In the genomic region with DNA sequence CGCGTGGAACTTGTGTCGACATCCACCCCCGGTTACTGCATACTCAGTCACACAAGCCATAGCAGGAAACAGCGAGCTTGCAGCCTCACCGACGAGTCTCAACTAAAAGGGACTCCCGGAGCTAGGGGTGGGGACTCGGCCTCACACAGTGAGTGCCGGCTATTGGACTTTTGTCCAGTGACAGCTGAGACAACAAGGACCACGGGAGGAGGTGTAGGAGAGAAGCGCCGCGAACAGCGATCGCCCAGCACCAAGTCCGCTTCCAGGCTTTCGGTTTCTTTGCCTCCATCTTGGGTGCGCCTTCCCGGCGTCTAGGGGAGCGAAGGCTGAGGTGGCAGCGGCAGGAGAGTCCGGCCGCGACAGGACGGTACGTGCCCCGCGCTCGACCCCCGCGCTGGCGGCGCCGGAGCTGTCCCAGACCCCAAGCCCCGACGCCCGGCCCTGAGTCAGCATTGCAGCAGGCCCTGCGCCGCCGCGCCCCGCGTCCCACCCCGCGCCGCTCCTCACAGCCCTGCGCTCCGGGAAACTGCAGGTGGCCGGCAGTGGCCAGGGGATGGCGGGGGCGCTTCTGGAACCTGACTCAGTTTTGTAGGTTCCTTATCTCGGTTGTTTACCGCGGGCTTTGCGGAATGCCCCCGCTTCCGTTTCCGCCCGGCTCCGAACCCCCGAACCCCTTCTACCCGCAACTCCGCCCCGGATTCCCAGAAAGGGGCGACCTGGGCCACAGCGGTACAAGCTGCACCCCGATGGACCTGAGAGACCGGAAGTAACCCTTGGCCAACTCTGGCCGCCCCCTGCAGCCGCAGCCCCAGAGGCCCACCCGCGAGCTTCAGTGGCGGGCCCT, we compare ENCODE assay signal across 1 cellular context.
TF ChIP-seq lines count a peak whose summit lies in the region.

A gene (plus strand): TSS at position 50 of the 844 bp plus-strand sequence. CDS start 13,702 bp downstream, outside the sequence.

TF ChIP-seq in HEK293, 187 proteins besides CTCF, POLR2A, EP300 and RAD21 (continued from another document):
- TF ChIP-seq, protein P1, sequence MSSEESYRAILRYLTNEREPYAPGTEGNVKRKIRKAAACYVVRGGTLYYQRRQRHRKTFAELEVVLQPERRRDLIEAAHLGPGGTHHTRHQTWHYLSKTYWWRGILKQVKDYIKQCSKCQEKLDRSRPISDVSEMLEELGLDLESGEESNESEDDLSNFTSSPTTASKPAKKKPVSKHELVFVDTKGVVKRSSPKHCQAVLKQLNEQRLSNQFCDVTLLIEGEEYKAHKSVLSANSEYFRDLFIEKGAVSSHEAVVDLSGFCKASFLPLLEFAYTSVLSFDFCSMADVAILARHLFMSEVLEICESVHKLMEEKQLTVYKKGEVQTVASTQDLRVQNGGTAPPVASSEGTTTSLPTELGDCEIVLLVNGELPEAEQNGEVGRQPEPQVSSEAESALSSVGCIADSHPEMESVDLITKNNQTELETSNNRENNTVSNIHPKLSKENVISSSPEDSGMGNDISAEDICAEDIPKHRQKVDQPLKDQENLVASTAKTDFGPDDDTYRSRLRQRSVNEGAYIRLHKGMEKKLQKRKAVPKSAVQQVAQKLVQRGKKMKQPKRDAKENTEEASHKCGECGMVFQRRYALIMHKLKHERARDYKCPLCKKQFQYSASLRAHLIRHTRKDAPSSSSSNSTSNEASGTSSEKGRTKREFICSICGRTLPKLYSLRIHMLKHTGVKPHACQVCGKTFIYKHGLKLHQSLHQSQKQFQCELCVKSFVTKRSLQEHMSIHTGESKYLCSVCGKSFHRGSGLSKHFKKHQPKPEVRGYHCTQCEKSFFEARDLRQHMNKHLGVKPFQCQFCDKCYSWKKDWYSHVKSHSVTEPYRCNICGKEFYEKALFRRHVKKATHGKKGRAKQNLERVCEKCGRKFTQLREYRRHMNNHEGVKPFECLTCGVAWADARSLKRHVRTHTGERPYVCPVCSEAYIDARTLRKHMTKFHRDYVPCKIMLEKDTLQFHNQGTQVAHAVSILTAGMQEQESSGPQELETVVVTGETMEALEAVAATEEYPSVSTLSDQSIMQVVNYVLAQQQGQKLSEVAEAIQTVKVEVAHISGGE (tag by site-specific recombination; conservative IDR thresholded peaks at IDR 0.05; ENCODE audit: low read depth): peak; percentile 67
- TF ChIP-seq ZSCAN30 (tag by site-specific recombination; IDR thresholded peaks at IDR 0.05) (no peak), ZBTB8A (tag by site-specific recombination; IDR thresholded peaks at IDR 0.05) (peak; percentile 69), ZNF2 (tag by site-specific recombination; IDR thresholded peaks at IDR 0.05) (peak; percentile 42; the same call in 1 of the 2 replicates), ZBTB48 (tag by site-specific recombination; IDR thresholded peaks at IDR 0.05) (peak; percentile 74; the same call in 1 of the 2 replicates), HOXD13 (CRISPR knock-in tag; IDR thresholded peaks at IDR 0.05; ENCODE audit: borderline replicate concordance) (no peak), OSR2 (tag by site-specific recombination; IDR thresholded peaks at IDR 0.05) (peak; percentile 44; the same call in 1 of the 2 replicates), ZNF341 (tag by site-specific recombination; IDR thresholded peaks at IDR 0.05; ENCODE audit: low read depth) (peak; percentile 94), GLIS2 (tag by site-specific recombination; IDR thresholded peaks at IDR 0.05) (peak; percentile 97), ZIC2 (tag by site-specific recombination; IDR thresholded peaks at IDR 0.05) (peak; percentile 64; the same call in 1 of the 2 replicates), ZNF777 (tag by site-specific recombination; IDR thresholded peaks at IDR 0.05; ENCODE audit: borderline replicate concordance) (no peak), SALL2 (tag by site-specific recombination; IDR thresholded peaks at IDR 0.05; ENCODE audit: borderline replicate concordance) (no peak), PRDM1 (tag by site-specific recombination; IDR thresholded peaks at IDR 0.05) (no peak), ZFP41 (tag by site-specific recombination; IDR thresholded peaks at IDR 0.05; ENCODE audit: borderline replicate concordance) (no peak), ZNF600 (tag by site-specific recombination; IDR thresholded peaks at IDR 0.05) (peak; percentile 75; the same call in 1 of the 2 replicates), ZNF658 (tag by site-specific recombination; IDR thresholded peaks at IDR 0.05) (no peak), ZNF335 (tag by site-specific recombination; conservative IDR thresholded peaks at IDR 0.05) (peak; percentile 62), KLF8 (tag by site-specific recombination; IDR thresholded peaks at IDR 0.05) (no peak), ZNF660 (tag by site-specific recombination; IDR thresholded peaks at IDR 0.05) (0 out of 2 replicates have a peak, but pooled peaks have one; percentile 30), ZNF132 (tag by site-specific recombination; IDR thresholded peaks at IDR 0.05; ENCODE audit: borderline replicate concordance) (no peak), ZNF624 (tag by site-specific recombination; IDR thresholded peaks at IDR 0.05) (no peak), ZNF391 (tag by site-specific recombination; IDR thresholded peaks at IDR 0.05; ENCODE audit: borderline replicate concordance, low read depth) (no peak), ZNF610 (tag by site-specific recombination; IDR thresholded peaks at IDR 0.05; ENCODE audit: borderline replicate concordance) (peak; percentile 96), ZBTB20 (tag by site-specific recombination; IDR thresholded peaks at IDR 0.05) (peak; percentile 69), ZNF426 (tag by site-specific recombination; IDR thresholded peaks at IDR 0.05) (no peak), ZNF549 (tag by site-specific recombination; IDR thresholded peaks at IDR 0.05) (no peak)
- TF ChIP-seq, protein P2, sequence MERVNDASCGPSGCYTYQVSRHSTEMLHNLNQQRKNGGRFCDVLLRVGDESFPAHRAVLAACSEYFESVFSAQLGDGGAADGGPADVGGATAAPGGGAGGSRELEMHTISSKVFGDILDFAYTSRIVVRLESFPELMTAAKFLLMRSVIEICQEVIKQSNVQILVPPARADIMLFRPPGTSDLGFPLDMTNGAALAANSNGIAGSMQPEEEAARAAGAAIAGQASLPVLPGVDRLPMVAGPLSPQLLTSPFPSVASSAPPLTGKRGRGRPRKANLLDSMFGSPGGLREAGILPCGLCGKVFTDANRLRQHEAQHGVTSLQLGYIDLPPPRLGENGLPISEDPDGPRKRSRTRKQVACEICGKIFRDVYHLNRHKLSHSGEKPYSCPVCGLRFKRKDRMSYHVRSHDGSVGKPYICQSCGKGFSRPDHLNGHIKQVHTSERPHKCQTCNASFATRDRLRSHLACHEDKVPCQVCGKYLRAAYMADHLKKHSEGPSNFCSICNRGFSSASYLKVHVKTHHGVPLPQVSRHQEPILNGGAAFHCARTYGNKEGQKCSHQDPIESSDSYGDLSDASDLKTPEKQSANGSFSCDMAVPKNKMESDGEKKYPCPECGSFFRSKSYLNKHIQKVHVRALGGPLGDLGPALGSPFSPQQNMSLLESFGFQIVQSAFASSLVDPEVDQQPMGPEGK (tag by site-specific recombination; IDR thresholded peaks at IDR 0.05): peak; percentile 77
- TF ChIP-seq, protein P3, sequence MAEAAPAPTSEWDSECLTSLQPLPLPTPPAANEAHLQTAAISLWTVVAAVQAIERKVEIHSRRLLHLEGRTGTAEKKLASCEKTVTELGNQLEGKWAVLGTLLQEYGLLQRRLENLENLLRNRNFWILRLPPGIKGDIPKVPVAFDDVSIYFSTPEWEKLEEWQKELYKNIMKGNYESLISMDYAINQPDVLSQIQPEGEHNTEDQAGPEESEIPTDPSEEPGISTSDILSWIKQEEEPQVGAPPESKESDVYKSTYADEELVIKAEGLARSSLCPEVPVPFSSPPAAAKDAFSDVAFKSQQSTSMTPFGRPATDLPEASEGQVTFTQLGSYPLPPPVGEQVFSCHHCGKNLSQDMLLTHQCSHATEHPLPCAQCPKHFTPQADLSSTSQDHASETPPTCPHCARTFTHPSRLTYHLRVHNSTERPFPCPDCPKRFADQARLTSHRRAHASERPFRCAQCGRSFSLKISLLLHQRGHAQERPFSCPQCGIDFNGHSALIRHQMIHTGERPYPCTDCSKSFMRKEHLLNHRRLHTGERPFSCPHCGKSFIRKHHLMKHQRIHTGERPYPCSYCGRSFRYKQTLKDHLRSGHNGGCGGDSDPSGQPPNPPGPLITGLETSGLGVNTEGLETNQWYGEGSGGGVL (tag by site-specific recombination; IDR thresholded peaks at IDR 0.05): peak; percentile 66
- TF ChIP-seq, protein P4, sequence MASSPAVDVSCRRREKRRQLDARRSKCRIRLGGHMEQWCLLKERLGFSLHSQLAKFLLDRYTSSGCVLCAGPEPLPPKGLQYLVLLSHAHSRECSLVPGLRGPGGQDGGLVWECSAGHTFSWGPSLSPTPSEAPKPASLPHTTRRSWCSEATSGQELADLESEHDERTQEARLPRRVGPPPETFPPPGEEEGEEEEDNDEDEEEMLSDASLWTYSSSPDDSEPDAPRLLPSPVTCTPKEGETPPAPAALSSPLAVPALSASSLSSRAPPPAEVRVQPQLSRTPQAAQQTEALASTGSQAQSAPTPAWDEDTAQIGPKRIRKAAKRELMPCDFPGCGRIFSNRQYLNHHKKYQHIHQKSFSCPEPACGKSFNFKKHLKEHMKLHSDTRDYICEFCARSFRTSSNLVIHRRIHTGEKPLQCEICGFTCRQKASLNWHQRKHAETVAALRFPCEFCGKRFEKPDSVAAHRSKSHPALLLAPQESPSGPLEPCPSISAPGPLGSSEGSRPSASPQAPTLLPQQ (tag by site-specific recombination; IDR thresholded peaks at IDR 0.05): peak; percentile 11; the same call in 1 of the 2 replicates
- TF ChIP-seq, protein P5, sequence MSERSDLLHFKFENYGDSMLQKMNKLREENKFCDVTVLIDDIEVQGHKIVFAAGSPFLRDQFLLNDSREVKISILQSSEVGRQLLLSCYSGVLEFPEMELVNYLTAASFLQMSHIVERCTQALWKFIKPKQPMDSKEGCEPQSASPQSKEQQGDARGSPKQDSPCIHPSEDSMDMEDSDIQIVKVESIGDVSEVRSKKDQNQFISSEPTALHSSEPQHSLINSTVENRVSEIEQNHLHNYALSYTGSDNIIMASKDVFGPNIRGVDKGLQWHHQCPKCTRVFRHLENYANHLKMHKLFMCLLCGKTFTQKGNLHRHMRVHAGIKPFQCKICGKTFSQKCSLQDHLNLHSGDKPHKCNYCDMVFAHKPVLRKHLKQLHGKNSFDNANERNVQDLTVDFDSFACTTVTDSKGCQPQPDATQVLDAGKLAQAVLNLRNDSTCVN (tag by site-specific recombination; optimal IDR thresholded peaks at IDR 0.05): peak; percentile 68
- TF ChIP-seq, protein P6, sequence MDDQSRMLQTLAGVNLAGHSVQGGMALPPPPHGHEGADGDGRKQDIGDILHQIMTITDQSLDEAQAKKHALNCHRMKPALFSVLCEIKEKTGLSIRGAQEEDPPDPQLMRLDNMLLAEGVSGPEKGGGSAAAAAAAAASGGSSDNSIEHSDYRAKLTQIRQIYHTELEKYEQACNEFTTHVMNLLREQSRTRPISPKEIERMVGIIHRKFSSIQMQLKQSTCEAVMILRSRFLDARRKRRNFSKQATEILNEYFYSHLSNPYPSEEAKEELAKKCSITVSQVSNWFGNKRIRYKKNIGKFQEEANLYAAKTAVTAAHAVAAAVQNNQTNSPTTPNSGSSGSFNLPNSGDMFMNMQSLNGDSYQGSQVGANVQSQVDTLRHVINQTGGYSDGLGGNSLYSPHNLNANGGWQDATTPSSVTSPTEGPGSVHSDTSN (CRISPR knock-in tag; IDR thresholded peaks at IDR 0.05): 0 out of 2 replicates have a peak, but pooled peaks have one; percentile 4
